In genomic region chr4:8236141-8236919, GRCh38 we compare ENCODE assay signal across 1 cellular context.
A peak's percentile ranks its signal among the peaks of the same experiment; 100 is the strongest.
TF ChIP-seq lines count a peak whose summit lies in the region.

No MANE protein-coding gene starts in this region.

TF ChIP-seq in K562, 482 proteins besides CTCF, POLR2A, EP300 and RAD21:
- TF ChIP-seq CGGBP1 (CRISPR knock-in tag; IDR thresholded peaks at IDR 0.05) (no peak), SMC3 (conservative IDR thresholded peaks at IDR 0.05; ENCODE audit: insufficient read depth, low read depth, low read length) (0 out of 2 replicates have a peak, but pooled peaks have one; percentile 19), TFAP4 (CRISPR knock-in tag; IDR thresholded peaks at IDR 0.05; ENCODE audit: borderline replicate concordance) (0 out of 2 replicates have a peak, but pooled peaks have one; percentile 18), POU5F1 (IDR thresholded peaks at IDR 0.05; ENCODE audit: borderline replicate concordance, low read depth, low read length, partially characterized antibody) (no peak), ZNF57 (CRISPR knock-in tag; IDR thresholded peaks at IDR 0.05) (no peak), FOXK1 (CRISPR knock-in tag; IDR thresholded peaks at IDR 0.05; ENCODE audit: borderline replicate concordance) (no peak), HNRNPL (IDR thresholded peaks at IDR 0.05; ENCODE audit: low read depth, low read length) (0 out of 2 replicates have a peak, but pooled peaks have one; percentile 36)
